26 cellular contexts compared by ENCODE assay signal in genomic region chr4:153010137-153010536, GRCh38.
"Had no signal": no experiment of that assay in that cellular context is flagged by ENCODE, and none has a peak within 500 bp of the region (broad histone marks: within the 10 kb centered on the region; RNA-seq: fewer than 3 reads in every experiment).

No MANE protein-coding gene starts in this region.

- H3K36me3 ChIP-seq: lower lobe of right lung, sigmoid colon had no signal

- DNase-seq: activated CD4-positive, alpha-beta T cell treated with anti-CD3 and anti-CD28 coated beads, Interleukin-2, amount 10 ng/mL, durations not matched to agents 24 days and 14 days; activated CD8-positive, alpha-beta T cell treated with anti-CD3 and anti-CD28 coated beads for 36 hours; activated naive CD4-positive, alpha-beta T cell; activated T-cell treated with anti-CD3 and anti-CD28 coated beads, Interleukin-2, amount 50 U/mL, for 1 hour; caudate nucleus; endodermal cell; foreskin keratinocyte; glutamatergic neuron; hippocampal formation; islet precursor cell; left colon; lower lobe of right lung; nephron progenitor cell; occipital lobe; posterior cingulate gyrus; sigmoid colon; stimulated activated CD4-positive, alpha-beta T cell treated with anti-CD3 and anti-CD28 coated beads, Interleukin-4, amount 100 ng/mL, for 24 hours; testis had no signal

- H3K27me3 ChIP-seq: foreskin keratinocyte, sigmoid colon, testis had no signal

- H3K9me3 ChIP-seq: lower lobe of right lung, sigmoid colon, testis had no signal

- H3K9me3 Mint-ChIP-seq: activated CD4-positive, alpha-beta T cell treated with anti-CD3 and anti-CD28 coated beads, Interleukin-2, amount 10 ng/mL, durations not matched to agents 24 days and 14 days; activated CD8-positive, alpha-beta T cell treated with anti-CD3 and anti-CD28 coated beads for 36 hours; activated T-helper 17 cell treated with anti-CD3 and anti-CD28 coated beads, Interleukin-2, amount 50 U/mL, for 72 hours; stimulated activated effector memory CD8-positive, alpha-beta T cell treated with anti-CD3 and anti-CD28 coated beads, Interleukin-12 subunit alpha, Interleukin-12 subunit beta, amount 100 ng/mL, for 72 hours; type B pancreatic cell had no signal

- H3K27ac Mint-ChIP-seq: activated CD4-positive, alpha-beta T cell treated with anti-CD3 and anti-CD28 coated beads, Interleukin-2, amount 10 ng/mL, durations not matched to agents 24 days and 14 days; activated CD8-positive, alpha-beta T cell treated with anti-CD3 and anti-CD28 coated beads for 36 hours; activated T-helper 17 cell treated with anti-CD3 and anti-CD28 coated beads, Interleukin-2, amount 50 U/mL, for 72 hours; brain; endodermal cell; mesothelial cell of epicardium; nephron progenitor cell; stimulated activated effector memory CD8-positive, alpha-beta T cell treated with anti-CD3 and anti-CD28 coated beads, Interleukin-12 subunit alpha, Interleukin-12 subunit beta, amount 100 ng/mL, for 72 hours; type B pancreatic cell; WTC11 had no signal

- H3K4me3 ChIP-seq: lower lobe of right lung, sigmoid colon had no signal

- FAIRE-seq: colon had no signal

- ATAC-seq: activated CD8-positive, alpha-beta T cell treated with anti-CD3 and anti-CD28 coated beads for 36 hours; activated T-helper 17 cell treated with anti-CD3 and anti-CD28 coated beads, Interleukin-2, amount 50 U/mL, for 72 hours; foreskin keratinocyte; left colon; lower lobe of right lung; stimulated activated effector memory CD8-positive, alpha-beta T cell treated with anti-CD3 and anti-CD28 coated beads, Interleukin-12 subunit alpha, Interleukin-12 subunit beta, amount 100 ng/mL, for 72 hours; WTC11 had no signal

- H3K27ac ChIP-seq: epithelial cell of prostate, foreskin keratinocyte, lower lobe of right lung, sigmoid colon, testis had no signal

- H3K4me1 ChIP-seq: foreskin keratinocyte, lower lobe of right lung, sigmoid colon, testis had no signal

- H3K4me1 Mint-ChIP-seq: activated CD4-positive, alpha-beta T cell treated with anti-CD3 and anti-CD28 coated beads, Interleukin-2, amount 10 ng/mL, durations not matched to agents 24 days and 14 days; activated T-helper 17 cell treated with anti-CD3 and anti-CD28 coated beads, Interleukin-2, amount 50 U/mL, for 72 hours; stimulated activated effector memory CD8-positive, alpha-beta T cell treated with anti-CD3 and anti-CD28 coated beads, Interleukin-12 subunit alpha, Interleukin-12 subunit beta, amount 100 ng/mL, for 72 hours had no signal

- H3K36me3 Mint-ChIP-seq: brain; mesothelial cell of epicardium; stimulated activated effector memory CD8-positive, alpha-beta T cell treated with anti-CD3 and anti-CD28 coated beads, Interleukin-12 subunit alpha, Interleukin-12 subunit beta, amount 100 ng/mL, for 72 hours; type B pancreatic cell had no signal

- H3K27me3 Mint-ChIP-seq: activated CD4-positive, alpha-beta T cell treated with anti-CD3 and anti-CD28 coated beads, Interleukin-2, amount 10 ng/mL, durations not matched to agents 24 days and 14 days; activated CD8-positive, alpha-beta T cell treated with anti-CD3 and anti-CD28 coated beads for 36 hours; activated T-helper 17 cell treated with anti-CD3 and anti-CD28 coated beads, Interleukin-2, amount 50 U/mL, for 72 hours; brain; type B pancreatic cell had no signal

- H3K4me3 Mint-ChIP-seq: activated CD4-positive, alpha-beta T cell treated with anti-CD3 and anti-CD28 coated beads, Interleukin-2, amount 10 ng/mL, durations not matched to agents 24 days and 14 days; activated CD8-positive, alpha-beta T cell treated with anti-CD3 and anti-CD28 coated beads for 36 hours; activated T-helper 17 cell treated with anti-CD3 and anti-CD28 coated beads, Interleukin-2, amount 50 U/mL, for 72 hours; brain; endodermal cell; mesothelial cell of epicardium; nephron progenitor cell; stimulated activated effector memory CD8-positive, alpha-beta T cell treated with anti-CD3 and anti-CD28 coated beads, Interleukin-12 subunit alpha, Interleukin-12 subunit beta, amount 100 ng/mL, for 72 hours; type B pancreatic cell; WTC11 had no signal
